Comparison of ENCODE assay signal across 1 cellular context in the genomic region with DNA sequence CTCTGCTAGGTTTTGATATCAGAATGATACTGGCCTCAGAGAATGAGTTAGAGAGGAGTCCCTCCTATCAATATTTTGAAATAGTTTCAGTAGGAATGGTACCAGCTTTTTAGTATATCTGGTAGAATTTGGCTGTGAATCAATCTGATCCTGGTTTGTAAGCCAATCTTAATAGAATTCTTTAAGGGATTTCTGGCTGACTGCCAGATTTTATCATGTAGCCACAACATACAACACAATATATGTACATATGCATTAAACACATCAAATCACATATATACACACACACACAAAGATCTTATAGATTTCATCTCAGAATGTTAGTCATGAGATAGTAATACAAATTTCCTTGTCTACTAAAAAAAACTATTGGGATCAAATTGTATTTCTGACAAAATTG.
TF ChIP-seq lines count a peak whose summit lies in the region.

No MANE protein-coding gene starts in this region.

TF ChIP-seq in SK-N-SH treated with all-trans-retinoic acid at 6 μM for 48 hours, 23 proteins besides CTCF, POLR2A, EP300 and RAD21 (continued from another document):
- TF ChIP-seq, protein P1, sequence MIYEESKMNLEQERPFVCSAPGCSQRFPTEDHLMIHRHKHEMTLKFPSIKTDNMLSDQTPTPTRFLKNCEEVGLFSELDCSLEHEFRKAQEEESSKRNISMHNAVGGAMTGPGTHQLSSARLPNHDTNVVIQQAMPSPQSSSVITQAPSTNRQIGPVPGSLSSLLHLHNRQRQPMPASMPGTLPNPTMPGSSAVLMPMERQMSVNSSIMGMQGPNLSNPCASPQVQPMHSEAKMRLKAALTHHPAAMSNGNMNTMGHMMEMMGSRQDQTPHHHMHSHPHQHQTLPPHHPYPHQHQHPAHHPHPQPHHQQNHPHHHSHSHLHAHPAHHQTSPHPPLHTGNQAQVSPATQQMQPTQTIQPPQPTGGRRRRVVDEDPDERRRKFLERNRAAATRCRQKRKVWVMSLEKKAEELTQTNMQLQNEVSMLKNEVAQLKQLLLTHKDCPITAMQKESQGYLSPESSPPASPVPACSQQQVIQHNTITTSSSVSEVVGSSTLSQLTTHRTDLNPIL (CRISPR knock-in tag; IDR thresholded peaks at IDR 0.05; ENCODE audit: low read depth): no peak
- TF ChIP-seq PPARA (CRISPR knock-in tag; IDR thresholded peaks at IDR 0.05; ENCODE audit: borderline replicate concordance) (no peak), POU6F1 (CRISPR knock-in tag; IDR thresholded peaks at IDR 0.05; ENCODE audit: borderline replicate concordance, low read depth) (no peak), ARNTL (CRISPR knock-in tag; IDR thresholded peaks at IDR 0.05; ENCODE audit: borderline replicate concordance, low read depth) (no peak), CSRNP3 (CRISPR knock-in tag; IDR thresholded peaks at IDR 0.05) (no peak), ZNF70 (CRISPR knock-in tag; IDR thresholded peaks at IDR 0.05) (no peak), TSHZ2 (CRISPR knock-in tag; IDR thresholded peaks at IDR 0.05) (no peak), ZNF565 (CRISPR knock-in tag; conservative IDR thresholded peaks at IDR 0.05; ENCODE audit: low read depth) (no peak), CSDC2 (CRISPR knock-in tag; IDR thresholded peaks at IDR 0.05) (no peak), ESRRG (CRISPR knock-in tag; IDR thresholded peaks at IDR 0.05) (no peak), ZC3H10 (CRISPR knock-in tag; IDR thresholded peaks at IDR 0.05) (no peak), BACH2 (CRISPR knock-in tag; IDR thresholded peaks at IDR 0.05; ENCODE audit: borderline replicate concordance) (no peak), TCF4 (CRISPR knock-in tag; IDR thresholded peaks at IDR 0.05; ENCODE audit: borderline replicate concordance) (no peak), ISL1 (CRISPR knock-in tag; IDR thresholded peaks at IDR 0.05) (no peak)
